In genomic region chr6:122610690-122611455, GRCh38 we compare ENCODE assay signal across 8 cellular contexts. TPM values are rescaled to one million over a fixed set of nuclear protein-coding genes. Genes with fewer than 3 reads are reported as not detected.
DNase-seq lines count a peak whose midpoint lies in the region; ATAC-seq lines count a peak whose summit lies in the region.

No MANE protein-coding gene starts in this region.

- H3K36me3 ChIP-seq in neuron (ENCODE audit: insufficient read depth, low read length), result no peaks in the 10 kb centered on the region

- H2AFZ ChIP-seq in neuron (ENCODE audit: low read depth, low read length), result peak overlapping the region; percentile 17

- peaks cover 33% of the 10 kb centered on the region for H3K27me3 ChIP-seq in neuron (ENCODE audit: insufficient read depth, low read length)

- DNase-seq in Right ventricle myocardium inferior (ENCODE audit: missing footprints) (peak; percentile 74), cardiac septum (ENCODE audit: low spot score) (no peak), NCI-H146 treated with DMSO at 0.1 percent for 48 hours (lab: John Stamatoyannopoulos, UW; ENCODE audit: unreplicated experiment) (peak; percentile 86), foreskin melanocyte (peak; percentile 33), dedifferentiated amniotic fluid mesenchymal stem cell (ENCODE audit: extremely low spot score) (no peak)
- DNase-seq in activated T-cell treated with anti-CD3 and anti-CD28 coated beads, Interleukin-2, amount 50 U/mL, for 1 hour, result peak; percentile 19

- ATAC-seq in Right ventricle myocardium inferior (peak; percentile 42), HG02610 (IDR thresholded peaks at IDR 0.05; ENCODE audit: unreplicated experiment) (peak; percentile 29)

- intact Hi-C loops in Right ventricle myocardium inferior (cut with DNase I) (no loop called here), cardiac septum (cut with DNase I) (no loop called here)

- peak overlapping the region; percentile 51 for H3K4me3 ChIP-seq in neuron (ENCODE audit: low read length)

- H3K4me1 ChIP-seq in neuron (ENCODE audit: insufficient read depth, low read length), result peaks cover 13% of the 10 kb centered on the region

- no peaks in the 10 kb centered on the region for H3K9me3 ChIP-seq in neuron (ENCODE audit: low read length)

RNA-seq across cellular contexts. Expression of gene PKIB, which starts 0.7 kb away (rescaled TPM):
- total RNA-seq in Right ventricle myocardium inferior (not detected), cardiac septum (0.38 TPM)

Comparison
In these comparisons a context has a peak if more than half of its experiments do, and no peak if none do; other contexts are left out.
1. DNase-seq: peak in Right ventricle myocardium inferior (single experiment), NCI-H146 treated with DMSO at 0.1 percent for 48 hours (single experiment), activated T-cell treated with anti-CD3 and anti-CD28 coated beads, Interleukin-2, amount 50 U/mL, for 1 hour (single experiment) and foreskin melanocyte (single experiment); none in cardiac septum (single experiment) and dedifferentiated amniotic fluid mesenchymal stem cell (single experiment).